Comparison of ENCODE assay signal across 8 cellular contexts in genomic region chr1:170967042-170967910, GRCh38. TPM values are rescaled to one million over a fixed set of nuclear protein-coding genes. Genes with fewer than 3 reads are reported as not detected.
DNase-seq lines count a peak whose midpoint lies in the region; ATAC-seq, FAIRE-seq and TF ChIP-seq lines count a peak whose summit lies in the region.

No MANE protein-coding gene starts in this region.

- TF ChIP-seq EP300 in transverse colon (IDR thresholded peaks at IDR 0.05; ENCODE audit: low read depth), result no peak

- in situ Hi-C loops in transverse colon (cut with MboI; ENCODE audit: low pct_ligation_motif_present in 1 of 4, low pct_unique_long_range_greater_than_20kb in 1 of 4, low sequenced_read_pairs in 3 of 4), result loop anchor here in 2 of 4 donors (25.0 kb wide), 2 partner anchors 270 to 345 kb away; partner anchors contain the start of genes FMO1 (in 2 of the 2) and FMO4 (in 1 of the 2)

- H3K4me3 ChIP-seq in HCT116 (replicated peaks in 1 of 2; ENCODE audit: low read depth in 1 of 2, low read length in 2 of 2) (no peak overlapping the region), body of pancreas (no peak overlapping the region), transverse colon (no peak overlapping the region)

- TF ChIP-seq POLR2A in HCT116 (IDR thresholded peaks at IDR 0.05; ENCODE audit: borderline replicate concordance, extremely low read depth, insufficient read depth, insufficient read length) (no peak), body of pancreas (IDR thresholded peaks at IDR 0.05) (no peak), transverse colon (IDR thresholded peaks at IDR 0.05) (no peak)

- no peaks in the 10 kb centered on the region for H4K20me1 ChIP-seq in HCT116 (ENCODE audit: insufficient read depth)

- H3K36me3 ChIP-seq in HCT116 (ENCODE audit: control insufficient read depth in 1 of 2, insufficient read depth in 2 of 2, low read length in 2 of 2) (no peaks in the 10 kb centered on the region), body of pancreas (replicated peaks in 1 of 2; ENCODE audit: insufficient read depth in 1 of 2, low read depth in 2 of 2) (no peaks in the 10 kb centered on the region), transverse colon (no peaks in the 10 kb centered on the region)

- peak; percentile 97 for FAIRE-seq in islet of Langerhans (lab: Jason Lieb, UNC)

- H3K9ac ChIP-seq in HCT116 (ENCODE audit: low read length), result no peak overlapping the region

- RAD21 ChIA-PET in HCT116 (lab: Charles Lee; ENCODE audit: low non-redundant PET in 1 of 2, low total read pairs in 2 of 2, uncharacterized antibody in 2 of 2, unreplicated experiment in 2 of 2), result interaction anchor here (0.9 to 1.6 kb wide), 4 partner anchors 259 to 346 kb away, joined by 5 to 11 read pairs (median 8); partner anchors contain the start of gene FMO4 (in 2 of the 2)

- DNase-seq in NCI-H2171 treated with DMSO at 0.1 percent for 48 hours (lab: John Stamatoyannopoulos, UW) (peak; percentile 33), NCI-H2171 (lab: John Stamatoyannopoulos, UW) (no peak), HCT116 (ENCODE audit: low read depth, low spot score) (peak; percentile 32), NCI-H1105 treated with DMSO at 0.1 percent for 48 hours (lab: John Stamatoyannopoulos, UW) (peak; percentile 48), body of pancreas (peak; percentile 9 to 27 (median 14)), transverse colon (no peak)
- DNase-seq in effector CD4-positive, alpha-beta T cell, result no peak

- H3K9me3 ChIP-seq in HCT116 (ENCODE audit: control insufficient read depth in 1 of 2, insufficient read depth in 1 of 2, low read depth in 1 of 2, low read length in 2 of 2) (no peaks in the 10 kb centered on the region), body of pancreas (no peaks in the 10 kb centered on the region), transverse colon (no peaks in the 10 kb centered on the region)

- POLR2A ChIA-PET in HCT116 (lab: Charles Lee), result interaction anchor here (1.0 kb wide), 1 partner anchor 346 kb away, joined by 3 read pairs; no protein-coding TSS in a partner anchor

- H3K4me1 ChIP-seq in HCT116 (ENCODE audit: control insufficient read depth in 1 of 2, insufficient read depth in 2 of 2, low read length in 2 of 2), result no peaks in the 10 kb centered on the region
- H3K4me1 ChIP-seq in body of pancreas, result no peaks in the 10 kb centered on the region
- no peaks in the 10 kb centered on the region for H3K4me1 ChIP-seq in transverse colon

- no peak overlapping the region for H3K4me2 ChIP-seq in HCT116 (ENCODE audit: low read length)

- H3K27ac ChIP-seq in HCT116 (ENCODE audit: low read depth, low read length) (no peak overlapping the region), body of pancreas (no peak overlapping the region), transverse colon (no peak overlapping the region)

- TF ChIP-seq CTCF in HCT116 (IDR thresholded peaks at IDR 0.05 in 2 of 3, conservative IDR thresholded peaks at IDR 0.05 in 1 of 3; ENCODE audit: borderline replicate concordance in 1 of 3, insufficient read depth in 1 of 3, low read depth in 2 of 3, low read length in 2 of 3) (peak; percentile 55 to 66 (median 63); a peak in 5 of 6 replicates), body of pancreas (IDR thresholded peaks at IDR 0.05) (peak; percentile 27 to 71 (median 61)), transverse colon (IDR thresholded peaks at IDR 0.05) (peak; percentile 50 to 70 (median 54))

- H3K27me3 ChIP-seq in HCT116 (ENCODE audit: insufficient read depth, low read length) (no peaks in the 10 kb centered on the region), body of pancreas (no peaks in the 10 kb centered on the region), transverse colon (peaks cover 3% of the 10 kb centered on the region)

- H3K79me2 ChIP-seq in HCT116 (ENCODE audit: insufficient read depth, low read length), result no peaks in the 10 kb centered on the region

- TF ChIP-seq RAD21 in HCT116 (IDR thresholded peaks at IDR 0.05; ENCODE audit: low read depth), result peak; percentile 62

- no TSS peak for BruUV-seq in HCT116 (replicated peaks; lab: Mats Ljungman, UMichigan)

- WGBS in body of pancreas, 2 donors, result 7 to 12% methylated on average over 5 of the region's 5 CpGs
- 19 to 42% methylated on average over 1 to 5 of the region's 5 CpGs for WGBS in transverse colon (ENCODE audit: low coverage in 1 of 2), 2 donors

- ATAC-seq in HCT116 (peak; percentile 90), body of pancreas (peak; percentile 75)

- H3K9me2 ChIP-seq in HCT116 (ENCODE audit: insufficient read depth), result no peaks in the 10 kb centered on the region

- H2AFZ ChIP-seq in HCT116 (ENCODE audit: low read depth, low read length, poor library complexity, severe bottlenecking), result no peak overlapping the region

- intact Hi-C loops in HCT116 (cut with micrococcal nuclease) (loop anchor here (1.0 kb wide), 2 partner anchors 259 to 346 kb away; no protein-coding TSS in a partner anchor), body of pancreas (cut with DNase I) (loop anchor here (10.0 kb wide), 1 partner anchor 258 kb away; no protein-coding TSS in a partner anchor), transverse colon (cut with DNase I; ENCODE audit: low total_unique reads) (no loop called here)

- CTCF ChIA-PET in HCT116 (lab: Charles Lee), result interaction anchor here (0.6 to 5.3 kb wide), 28 partner anchors 9 to 1039 kb away, joined by 3 to 97 read pairs (median 4); partner anchors contain the start of gene FMO4

TF ChIP-seq in HCT116, 20 proteins besides CTCF, POLR2A, EP300 and RAD21:
- no peak for TF ChIP-seq CBX3 (IDR thresholded peaks at IDR 0.05; ENCODE audit: low read depth)
- no peak for TF ChIP-seq EZH2 (IDR thresholded peaks at IDR 0.05)
- no peak for TF ChIP-seq SRF (IDR thresholded peaks at IDR 0.05; ENCODE audit: low read depth)
- TF ChIP-seq EGR1 (IDR thresholded peaks at IDR 0.05; ENCODE audit: low read depth), result no peak
- TF ChIP-seq ZFX (IDR thresholded peaks at IDR 0.05), result no peak
- TF ChIP-seq ZNF274 (IDR thresholded peaks at IDR 0.05; ENCODE audit: low read depth, low read length), result no peak
TF ChIP-seq in HCT116: peak in this region for 0.

RNA-seq across cellular contexts. Expression of gene MROH9, which starts 31.9 kb away (rescaled TPM):
- total RNA-seq in HCT116 (2021; ENCODE audit: unreplicated experiment) (not detected), body of pancreas (not detected), transverse colon (not detected)
- not detected in 2 replicates for polyA plus RNA-seq in HCT116 (2012)

Comparison
In these comparisons a context has a peak if more than half of its experiments do, and no peak if none do; other contexts are left out.
1. DNase-seq: peak in NCI-H2171 treated with DMSO at 0.1 percent for 48 hours (single experiment), HCT116 (single experiment), NCI-H1105 treated with DMSO at 0.1 percent for 48 hours (single experiment) and body of pancreas (4 of 4); none in NCI-H2171 (single experiment), transverse colon (single experiment) and effector CD4-positive, alpha-beta T cell (single experiment).
2. Peak in every context shown above with its lines, with median percentiles within 50 percentile points of each other: CTCF ChIP-seq.